6 cellular contexts compared by ENCODE assay signal in genomic region chr6:30666300-30666699, GRCh38. TPM values are rescaled to one million over a fixed set of nuclear protein-coding genes. Genes with fewer than 3 reads are reported as not detected.
DNase-seq lines count a peak whose midpoint lies in the region; FAIRE-seq and TF ChIP-seq lines count a peak whose summit lies in the region.
"Not testable (repeated sequence)": the region's sequence is repeated elsewhere in the genome, so short reads cannot be mapped to it uniquely, and the experiment has no call there.

No MANE protein-coding gene starts in this region.

- H3K9ac ChIP-seq in endothelial cell of umbilical vein (replicated peaks; ENCODE audit: extremely low read depth, insufficient read depth, low read length), result not testable (repeated sequence)

- H2AFZ ChIP-seq in endothelial cell of umbilical vein (ENCODE audit: low read depth, low read length), result not testable (repeated sequence)

- not testable (repeated sequence) for TF ChIP-seq POLR2A in endothelial cell of umbilical vein (IDR thresholded peaks at IDR 0.05; ENCODE audit: low read depth, low read length)

- peaks cover 25% of the 10 kb centered on the region for H3K4me1 Mint-ChIP-seq in activated CD4-positive, alpha-beta memory T cell treated with anti-CD3 and anti-CD28 coated beads, Interleukin-2, amount 10 ng/mL, durations not matched to agents 7 days and 5 days

- H3K4me1 ChIP-seq in endothelial cell of umbilical vein (ENCODE audit: control insufficient read depth, extremely low read depth, insufficient read depth, low read length), result not testable (repeated sequence)

- not testable (repeated sequence) for H3K9me3 ChIP-seq in endothelial cell of umbilical vein (replicated peaks; ENCODE audit: control insufficient read depth, insufficient read depth, low read length)

- not testable (repeated sequence) for H3K27ac ChIP-seq in endothelial cell of umbilical vein (ENCODE audit: insufficient read depth, low read depth, low read length)

- POLR2A ChIA-PET in activated CD4-positive, alpha-beta memory T cell treated with anti-CD3 and anti-CD28 coated beads, Interleukin-2, amount 10 ng/mL, durations not matched to agents 7 days and 5 days (lab: Charles Lee); endothelial cell of umbilical vein (lab: Charles Lee): not testable (repeated sequence)

- DNase-seq in CD1c-positive myeloid dendritic cell (ENCODE audit: extremely low spot score), result peak; percentile 53
- DNase-seq in OCI-M1 (lab: John Stamatoyannopoulos, UW), result peak; percentile 31
- DNase-seq in activated CD4-positive, alpha-beta memory T cell treated with anti-CD3 and anti-CD28 coated beads, Interleukin-2, amount 10 ng/mL, durations not matched to agents 7 days and 5 days; endothelial cell of umbilical vein (ENCODE audit: low read depth, low spot score): not testable (repeated sequence)
- peak; percentile 22 for DNase-seq in activated gamma-delta T cell treated with anti-CD3 and anti-CD28 coated beads, Interleukin-2, amount 50 U/mL, for 16 hours (ENCODE audit: low read depth)
- peak; percentile 51 for DNase-seq in stimulated activated CD4-positive, alpha-beta T cell treated with anti-CD3 and anti-CD28 coated beads, Interleukin-4, amount 100 ng/mL, for 1 hour

- not testable (repeated sequence) for H3K4me2 ChIP-seq in endothelial cell of umbilical vein (ENCODE audit: insufficient read depth, low read length)

- not testable (repeated sequence) for H3K4me3 ChIP-seq in endothelial cell of umbilical vein (replicated peaks in 1 of 3; ENCODE audit: insufficient read depth in 1 of 3, low read depth in 1 of 3, low read length in 3 of 3)

- H3K27ac Mint-ChIP-seq in activated CD4-positive, alpha-beta memory T cell treated with anti-CD3 and anti-CD28 coated beads, Interleukin-2, amount 10 ng/mL, durations not matched to agents 7 days and 5 days, result peak overlapping the region; percentile 14

- not testable (repeated sequence) for H3K27me3 ChIP-seq in endothelial cell of umbilical vein (ENCODE audit: control insufficient read depth in 2 of 2, insufficient read depth in 2 of 2, low read length in 2 of 2)

- not testable (repeated sequence) for FAIRE-seq in endothelial cell of umbilical vein (lab: Jason Lieb, UNC)

- H4K20me1 ChIP-seq in endothelial cell of umbilical vein (replicated peaks; ENCODE audit: control insufficient read depth, extremely low read depth, insufficient read depth, low read length), result not testable (repeated sequence)

- not testable (repeated sequence) for BruUV-seq in endothelial cell of umbilical vein (replicated peaks; lab: Mats Ljungman, UMichigan)

- H3K9me1 ChIP-seq in endothelial cell of umbilical vein (replicated peaks; ENCODE audit: control insufficient read depth, extremely low read depth, insufficient read depth, low read length), result not testable (repeated sequence)

- not testable (repeated sequence) for H3K4me3 Mint-ChIP-seq in activated CD4-positive, alpha-beta memory T cell treated with anti-CD3 and anti-CD28 coated beads, Interleukin-2, amount 10 ng/mL, durations not matched to agents 7 days and 5 days

- peaks cover 71% of the 10 kb centered on the region for H3K36me3 Mint-ChIP-seq in activated CD4-positive, alpha-beta memory T cell treated with anti-CD3 and anti-CD28 coated beads, Interleukin-2, amount 10 ng/mL, durations not matched to agents 7 days and 5 days (ENCODE audit: low read depth)

- not testable (repeated sequence) for TF ChIP-seq CTCF in endothelial cell of umbilical vein (IDR thresholded peaks at IDR 0.05; ENCODE audit: extremely low read depth in 1 of 2, insufficient read depth in 1 of 2, low read depth in 1 of 2, low read length in 2 of 2)

- intact Hi-C loops in endothelial cell of umbilical vein (cut with micrococcal nuclease), result not testable (repeated sequence)

- H3K36me3 ChIP-seq in endothelial cell of umbilical vein (ENCODE audit: control insufficient read depth in 2 of 2, extremely low read depth in 1 of 2, insufficient read depth in 2 of 2, low read length in 2 of 2), result peaks cover 13 to 45% of the 10 kb centered on the region in 2 experiments

- not testable (repeated sequence) for H3K9me3 Mint-ChIP-seq in activated CD4-positive, alpha-beta memory T cell treated with anti-CD3 and anti-CD28 coated beads, Interleukin-2, amount 10 ng/mL, durations not matched to agents 7 days and 5 days

- not testable (repeated sequence) for H3K27me3 Mint-ChIP-seq in activated CD4-positive, alpha-beta memory T cell treated with anti-CD3 and anti-CD28 coated beads, Interleukin-2, amount 10 ng/mL, durations not matched to agents 7 days and 5 days

- CTCF ChIA-PET in activated CD4-positive, alpha-beta memory T cell treated with anti-CD3 and anti-CD28 coated beads, Interleukin-2, amount 10 ng/mL, durations not matched to agents 7 days and 5 days (lab: Charles Lee), result interaction anchor here (1.2 kb wide), 1 partner anchor 13 kb away, joined by 3 read pairs; no protein-coding TSS in a partner anchor
- CTCF ChIA-PET in endothelial cell of umbilical vein (lab: Charles Lee), result interaction anchor here (1.5 kb wide), 1 partner anchor 65 kb away, joined by 5 read pairs; no protein-coding TSS in a partner anchor

- dilution Hi-C loops in endothelial cell of umbilical vein (cut with MboI; ENCODE audit: extremely low pct_ligation_motif_present, low sequenced_read_pairs), result not testable (repeated sequence)

- H3K79me2 ChIP-seq in endothelial cell of umbilical vein (ENCODE audit: control insufficient read depth, insufficient read depth, low read length), result not testable (repeated sequence)

RNA-seq across cellular contexts. Expression of gene DHX16, which starts 6.5 kb away (rescaled TPM):
- 10 to 100 TPM; 35.6 to 37.6 TPM for total RNA-seq in activated CD4-positive, alpha-beta memory T cell treated with anti-CD3 and anti-CD28 coated beads, Interleukin-2, amount 10 ng/mL, durations not matched to agents 7 days and 5 days
- 36.3 and 38.2 TPM in 2 replicates for total RNA-seq in endothelial cell of umbilical vein
- polyA plus RNA-seq in endothelial cell of umbilical vein, result 62.3 and 66.5 TPM in 2 replicates
- polyA plus RNA-seq in endothelial cell of umbilical vein (2011; cell fraction: cytosol; rRNA removed), result 42.2 and 43.9 TPM in 2 replicates
- 141 and 146 TPM in 2 replicates for polyA plus RNA-seq in endothelial cell of umbilical vein (2011; cell fraction: nucleus; rRNA removed)
- 30.0 and 30.6 TPM in 2 replicates for polyA plus RNA-seq in endothelial cell of umbilical vein (2012)
- 61.9 and 63.5 TPM in 2 replicates for polyA minus RNA-seq in endothelial cell of umbilical vein
- 24.9 TPM for polyA minus RNA-seq in endothelial cell of umbilical vein (2011; cell fraction: cytosol; rRNA and poly(A)+ RNA removed)
- polyA minus RNA-seq in endothelial cell of umbilical vein (2011; cell fraction: nucleus; rRNA and poly(A)+ RNA removed), result 24.0 and 31.7 TPM in 2 replicates

RNA-seq across cellular contexts. Expression of gene C6orf136, which starts 19.4 kb away (rescaled TPM):
- 10 to 100 TPM; 21.7 to 24.4 TPM for total RNA-seq in activated CD4-positive, alpha-beta memory T cell treated with anti-CD3 and anti-CD28 coated beads, Interleukin-2, amount 10 ng/mL, durations not matched to agents 7 days and 5 days
- total RNA-seq in endothelial cell of umbilical vein, result 18.5 and 21.0 TPM in 2 replicates
- polyA plus RNA-seq in endothelial cell of umbilical vein, result 19.1 and 20.2 TPM in 2 replicates
- 12.3 and 13.2 TPM in 2 replicates for polyA plus RNA-seq in endothelial cell of umbilical vein (2011; cell fraction: cytosol; rRNA removed)
- polyA plus RNA-seq in endothelial cell of umbilical vein (2011; cell fraction: nucleus; rRNA removed), result 41.5 and 46.2 TPM in 2 replicates
- polyA plus RNA-seq in endothelial cell of umbilical vein (2012), result 11.7 and 11.9 TPM in 2 replicates
- 17.4 and 17.5 TPM in 2 replicates for polyA minus RNA-seq in endothelial cell of umbilical vein
- 9.0 TPM for polyA minus RNA-seq in endothelial cell of umbilical vein (2011; cell fraction: cytosol; rRNA and poly(A)+ RNA removed)
- 8.1 and 11.1 TPM in 2 replicates for polyA minus RNA-seq in endothelial cell of umbilical vein (2011; cell fraction: nucleus; rRNA and poly(A)+ RNA removed)

RNA-seq across cellular contexts. Expression of gene PPP1R18, which starts 20.1 kb away (rescaled TPM):
- 100 to 1,000 TPM; 269 to 283 TPM for total RNA-seq in activated CD4-positive, alpha-beta memory T cell treated with anti-CD3 and anti-CD28 coated beads, Interleukin-2, amount 10 ng/mL, durations not matched to agents 7 days and 5 days
- total RNA-seq in endothelial cell of umbilical vein, result 129 and 136 TPM in 2 replicates
- polyA plus RNA-seq in endothelial cell of umbilical vein, result 167 and 173 TPM in 2 replicates
- 125 and 137 TPM in 2 replicates for polyA plus RNA-seq in endothelial cell of umbilical vein (2011; cell fraction: cytosol; rRNA removed)
- polyA plus RNA-seq in endothelial cell of umbilical vein (2011; cell fraction: nucleus; rRNA removed), result 98.3 and 116 TPM in 2 replicates
- polyA plus RNA-seq in endothelial cell of umbilical vein (2012), result 94.7 and 97.8 TPM in 2 replicates
- polyA minus RNA-seq in endothelial cell of umbilical vein, result 136 and 140 TPM in 2 replicates
- polyA minus RNA-seq in endothelial cell of umbilical vein (2011; cell fraction: cytosol; rRNA and poly(A)+ RNA removed), result 15.4 TPM
- polyA minus RNA-seq in endothelial cell of umbilical vein (2011; cell fraction: nucleus; rRNA and poly(A)+ RNA removed), result 41.1 and 44.0 TPM in 2 replicates

RNA-seq across cellular contexts. Expression of gene NRM, which starts 24.5 kb away (rescaled TPM):
- 10 to 100 TPM; 40.5 to 41.1 TPM for total RNA-seq in activated CD4-positive, alpha-beta memory T cell treated with anti-CD3 and anti-CD28 coated beads, Interleukin-2, amount 10 ng/mL, durations not matched to agents 7 days and 5 days
- total RNA-seq in endothelial cell of umbilical vein, result 28.5 and 32.2 TPM in 2 replicates
- polyA plus RNA-seq in endothelial cell of umbilical vein, result 33.8 and 36.7 TPM in 2 replicates
- polyA plus RNA-seq in endothelial cell of umbilical vein (2011; cell fraction: cytosol; rRNA removed), result 33.0 and 34.0 TPM in 2 replicates
- 16.0 and 18.9 TPM in 2 replicates for polyA plus RNA-seq in endothelial cell of umbilical vein (2011; cell fraction: nucleus; rRNA removed)
- 17.7 and 22.2 TPM in 2 replicates for polyA plus RNA-seq in endothelial cell of umbilical vein (2012)
- 17.5 and 18.7 TPM in 2 replicates for polyA minus RNA-seq in endothelial cell of umbilical vein
- 20.0 TPM for polyA minus RNA-seq in endothelial cell of umbilical vein (2011; cell fraction: cytosol; rRNA and poly(A)+ RNA removed)
- 4.5 and 7.8 TPM in 2 replicates for polyA minus RNA-seq in endothelial cell of umbilical vein (2011; cell fraction: nucleus; rRNA and poly(A)+ RNA removed)

RNA-seq across cellular contexts. Expression of gene ATAT1, which starts 39.6 kb away (rescaled TPM):
- 1 to 10 TPM; 6.3 to 8.0 TPM for total RNA-seq in activated CD4-positive, alpha-beta memory T cell treated with anti-CD3 and anti-CD28 coated beads, Interleukin-2, amount 10 ng/mL, durations not matched to agents 7 days and 5 days
- 18.4 and 20.2 TPM in 2 replicates for total RNA-seq in endothelial cell of umbilical vein
- polyA plus RNA-seq in endothelial cell of umbilical vein, result 17.4 and 19.4 TPM in 2 replicates
- polyA plus RNA-seq in endothelial cell of umbilical vein (2011; cell fraction: cytosol; rRNA removed), result 11.8 and 15.1 TPM in 2 replicates
- polyA plus RNA-seq in endothelial cell of umbilical vein (2011; cell fraction: nucleus; rRNA removed), result 85.2 and 95.7 TPM in 2 replicates
- 18.1 and 18.3 TPM in 2 replicates for polyA plus RNA-seq in endothelial cell of umbilical vein (2012)
- 13.5 and 23.0 TPM in 2 replicates for polyA minus RNA-seq in endothelial cell of umbilical vein
- polyA minus RNA-seq in endothelial cell of umbilical vein (2011; cell fraction: cytosol; rRNA and poly(A)+ RNA removed), result not detected
- 23.2 and 23.4 TPM in 2 replicates for polyA minus RNA-seq in endothelial cell of umbilical vein (2011; cell fraction: nucleus; rRNA and poly(A)+ RNA removed)
